ENCODE assay signal across 16 cellular contexts in the genomic region with DNA sequence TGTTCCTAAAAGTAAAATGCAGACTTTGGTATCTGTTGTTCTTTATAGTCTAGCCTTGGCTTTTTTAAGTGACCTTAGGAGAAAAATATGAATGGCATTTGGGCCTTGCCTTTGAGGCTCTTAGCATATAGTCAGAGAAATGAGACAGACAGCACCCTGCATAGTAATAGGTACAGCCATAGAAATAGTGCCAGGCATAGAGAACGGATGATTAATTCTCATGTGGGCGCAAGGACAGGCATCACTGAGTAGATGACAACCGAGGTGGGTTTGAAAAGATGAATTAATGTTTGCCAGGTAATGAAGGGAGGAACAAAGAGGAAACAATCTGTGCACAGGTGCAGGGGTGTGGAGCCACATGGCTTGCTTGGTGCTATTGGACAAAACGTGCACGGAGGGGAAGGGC.
DNase-seq lines count a peak whose midpoint lies in the region; ATAC-seq, FAIRE-seq and TF ChIP-seq lines count a peak whose summit lies in the region.
"Had no signal": no experiment of that assay in that cellular context is flagged by ENCODE, and none has a peak within 500 bp of the region (broad histone marks: within the 10 kb centered on the region; RNA-seq: fewer than 3 reads in every experiment).

No MANE protein-coding gene starts in this region.

- H3K9ac ChIP-seq in astrocyte (ENCODE audit: low read length) = peak overlapping the region; percentile 4

- peaks cover 27% of the 10 kb centered on the region for H3K4me1 ChIP-seq in astrocyte (ENCODE audit: insufficient read depth, low read length)
- H3K4me1 ChIP-seq: transverse colon had no signal

- H3K4me1 Mint-ChIP-seq in activated naive CD4-positive, alpha-beta T cell treated with anti-CD3 and anti-CD28 coated beads, Interleukin-2, amount 50 U/mL, for 24 hours = no peaks in the 10 kb centered on the region
- H3K4me1 Mint-ChIP-seq in astrocyte (ENCODE audit: low read depth, unreplicated experiment) = peaks cover 26% of the 10 kb centered on the region
- peaks cover 4% of the 10 kb centered on the region for H3K4me1 Mint-ChIP-seq in type B pancreatic cell (ENCODE audit: unreplicated experiment)
- H3K4me1 Mint-ChIP-seq: brain had no signal

- H3K36me3 ChIP-seq in astrocyte (ENCODE audit: insufficient read depth, low read length) = peaks cover 18% of the 10 kb centered on the region

- H3K36me3 Mint-ChIP-seq in activated naive CD4-positive, alpha-beta T cell treated with anti-CD3 and anti-CD28 coated beads, Interleukin-2, amount 50 U/mL, for 24 hours = peaks cover 8% of the 10 kb centered on the region
- H3K36me3 Mint-ChIP-seq in astrocyte (ENCODE audit: low read depth, unreplicated experiment) (peaks cover 10% of the 10 kb centered on the region), type B pancreatic cell (peaks cover 10% of the 10 kb centered on the region)

- no peak overlapping the region for H2AFZ ChIP-seq in astrocyte (ENCODE audit: low read depth, low read length)

- no peak for ATAC-seq in GM21528 (IDR thresholded peaks at IDR 0.05; ENCODE audit: low FRiP score, unreplicated experiment)
- ATAC-seq: A549; activated T-cell treated with anti-CD3 and anti-CD28 coated beads, Interleukin-2, amount 50 U/mL, for 4 hours; esophagus mucosa had no signal

- no peaks in the 10 kb centered on the region for H3K9me3 Mint-ChIP-seq in activated naive CD4-positive, alpha-beta T cell treated with anti-CD3 and anti-CD28 coated beads, Interleukin-2, amount 50 U/mL, for 24 hours
- no peaks in the 10 kb centered on the region for H3K9me3 Mint-ChIP-seq in astrocyte (ENCODE audit: unreplicated experiment)
- H3K9me3 Mint-ChIP-seq in type B pancreatic cell = no peaks in the 10 kb centered on the region
- H3K9me3 Mint-ChIP-seq: activated T-cell treated with anti-CD3 and anti-CD28 coated beads, Interleukin-2, amount 50 U/mL, for 4 hours; brain had no signal

- peak overlapping the region; percentile 66 for H3K27ac Mint-ChIP-seq in activated naive CD4-positive, alpha-beta T cell treated with anti-CD3 and anti-CD28 coated beads, Interleukin-2, amount 50 U/mL, for 24 hours
- H3K27ac Mint-ChIP-seq in astrocyte (ENCODE audit: unreplicated experiment) (peak overlapping the region; percentile 84), type B pancreatic cell (peak overlapping the region; percentile 65)
- H3K27ac Mint-ChIP-seq: brain had no signal

- H3K4me3 ChIP-seq in astrocyte (ENCODE audit: insufficient read depth, low read depth, low read length) = no peak overlapping the region
- H3K4me3 ChIP-seq: A549, MG63, SK-N-MC, transverse colon had no signal

- DNase-seq in activated naive CD4-positive, alpha-beta T cell (lab: John Stamatoyannopoulos, UW) = no peak
- DNase-seq in astrocyte (ENCODE audit: low read depth) (peak; percentile 67), hepatic stellate cell (ENCODE audit: low spot score) (peak; percentile 38), type B pancreatic cell (ENCODE audit: extremely low spot score, unreplicated experiment) (no peak)
- no peak for DNase-seq in activated CD4-positive, alpha-beta T cell treated with anti-CD3 and anti-CD28 coated beads for 1 hour
- no peak for DNase-seq in activated CD8-positive, alpha-beta memory T cell treated with anti-CD3 and anti-CD28 coated beads, Interleukin-2, amount 50 U/mL, for 48 hours
- DNase-seq: activated T-cell treated with anti-CD3 and anti-CD28 coated beads, Interleukin-2, amount 50 U/mL, for 4 hours; MG63; NCI-H2107; transverse colon had no signal

- H3K9me3 ChIP-seq in astrocyte (ENCODE audit: insufficient read depth, low read depth, low read length) = no peaks in the 10 kb centered on the region
- H3K9me3 ChIP-seq: A549, MG63, transverse colon had no signal

- FAIRE-seq in astrocyte (lab: Jason Lieb, UNC) = no peak
- FAIRE-seq: A549 had no signal

- no peak overlapping the region for H3K4me3 Mint-ChIP-seq in activated naive CD4-positive, alpha-beta T cell treated with anti-CD3 and anti-CD28 coated beads, Interleukin-2, amount 50 U/mL, for 24 hours
- H3K4me3 Mint-ChIP-seq in astrocyte (ENCODE audit: unreplicated experiment) = no peak overlapping the region
- no peak overlapping the region for H3K4me3 Mint-ChIP-seq in type B pancreatic cell
- H3K4me3 Mint-ChIP-seq: activated T-cell treated with anti-CD3 and anti-CD28 coated beads, Interleukin-2, amount 50 U/mL, for 4 hours; brain had no signal

- H3K27ac ChIP-seq in astrocyte (ENCODE audit: low read depth, low read length) = peak overlapping the region; percentile 68
- H3K27ac ChIP-seq: A549, SK-N-MC, transverse colon had no signal

- H3K79me2 ChIP-seq in astrocyte (ENCODE audit: insufficient read depth, low read length) = no peaks in the 10 kb centered on the region

- no peak for TF ChIP-seq CTCF in astrocyte (IDR thresholded peaks at IDR 0.05; ENCODE audit: insufficient read depth, low read depth, low read length)
- no peak for TF ChIP-seq CTCF in type B pancreatic cell (conservative IDR thresholded peaks at IDR 0.05)

- no peaks in the 10 kb centered on the region for H3K27me3 ChIP-seq in astrocyte (ENCODE audit: insufficient read depth, low read length)
- H3K27me3 ChIP-seq: MG63, transverse colon had no signal

- H3K4me2 ChIP-seq in astrocyte (ENCODE audit: low read length) = peak overlapping the region; percentile 29
- H3K4me2 ChIP-seq: A549 had no signal

- no peaks in the 10 kb centered on the region for H4K20me1 ChIP-seq in astrocyte (ENCODE audit: insufficient read depth, low read length)

- H3K27me3 Mint-ChIP-seq in activated naive CD4-positive, alpha-beta T cell treated with anti-CD3 and anti-CD28 coated beads, Interleukin-2, amount 50 U/mL, for 24 hours = no peaks in the 10 kb centered on the region
- H3K27me3 Mint-ChIP-seq in astrocyte (ENCODE audit: low read depth, unreplicated experiment) = no peaks in the 10 kb centered on the region
- no peaks in the 10 kb centered on the region for H3K27me3 Mint-ChIP-seq in type B pancreatic cell
- H3K27me3 Mint-ChIP-seq: brain had no signal

Comparison
In these comparisons a context has a peak if more than half of its experiments do, and no peak if none do; other contexts are left out.
1. DNase-seq: peak in astrocyte (single experiment) and hepatic stellate cell (single experiment); none in activated naive CD4-positive, alpha-beta T cell (0 of 4), type B pancreatic cell (single experiment), activated CD4-positive, alpha-beta T cell treated with anti-CD3 and anti-CD28 coated beads for 1 hour (single experiment) and activated CD8-positive, alpha-beta memory T cell treated with anti-CD3 and anti-CD28 coated beads, Interleukin-2, amount 50 U/mL, for 48 hours (single experiment).
2. Peak in every context shown above with its lines, with median percentiles within 50 percentile points of each other: H3K27ac Mint-ChIP-seq.